In the genomic region with DNA sequence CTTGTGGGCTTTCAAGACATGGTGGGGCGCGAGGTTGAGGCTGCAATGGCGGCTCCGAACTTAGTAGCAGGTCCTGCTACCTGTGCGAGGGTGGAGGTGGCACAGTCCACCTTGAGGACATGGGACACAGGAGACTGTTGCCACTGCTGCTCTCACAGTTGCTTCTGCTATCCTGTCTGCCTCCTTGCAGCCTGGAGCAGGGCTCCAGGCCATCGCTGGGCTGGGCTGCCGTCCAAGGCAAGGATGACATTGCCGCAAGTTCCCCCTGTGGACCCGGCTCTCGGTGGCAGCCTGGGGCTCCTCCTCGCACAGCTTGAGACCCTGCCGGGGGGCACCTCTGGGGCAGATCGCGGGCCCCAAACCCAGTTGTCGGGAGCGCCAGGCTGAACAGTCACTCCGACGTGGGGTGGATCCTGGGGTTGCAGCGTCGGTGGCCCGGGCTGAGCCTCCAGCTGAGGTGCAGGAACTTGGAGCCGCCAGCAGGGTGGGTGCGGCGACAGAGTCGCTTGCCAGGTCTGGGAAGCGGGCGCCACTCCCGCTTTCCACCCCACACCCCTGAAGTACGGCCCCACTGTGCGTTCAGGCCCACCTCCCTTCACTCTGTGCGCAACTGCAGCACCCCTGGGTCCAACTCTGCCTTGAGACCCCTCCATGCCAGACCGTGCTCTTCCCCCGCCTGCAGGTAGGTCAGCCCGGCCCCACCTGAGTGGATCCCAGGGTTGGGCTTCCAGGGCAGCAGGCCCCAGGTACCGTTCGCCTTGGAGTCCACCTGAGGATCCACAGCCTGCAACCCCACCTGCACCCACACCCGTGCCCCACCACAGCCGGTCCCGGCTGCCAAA, we compare ENCODE assay signal across 14 cellular contexts.
"Had no signal": no experiment of that assay in that cellular context is flagged by ENCODE, and none has a peak within 500 bp of the region (broad histone marks: within the 10 kb centered on the region; RNA-seq: fewer than 3 reads in every experiment).

No MANE protein-coding gene starts in this region.

- H3K9me3 Mint-ChIP-seq: activated naive CD4-positive, alpha-beta T cell treated with anti-CD3 and anti-CD28 coated beads, Interleukin-2, amount 50 U/mL, for 24 hours; central memory CD8-positive, alpha-beta T cell; memory B cell; nephron had no signal

- H3K4me1 ChIP-seq: thyroid gland had no signal

- ATAC-seq: left lobe of liver had no signal

- H3K4me3 ChIP-seq: thyroid gland had no signal

- H3K27me3 ChIP-seq: thyroid gland had no signal

- H3K4me1 Mint-ChIP-seq: activated naive CD4-positive, alpha-beta T cell treated with anti-CD3 and anti-CD28 coated beads, Interleukin-2, amount 50 U/mL, for 24 hours; central memory CD8-positive, alpha-beta T cell; memory B cell had no signal

- H3K4me3 Mint-ChIP-seq: activated naive CD4-positive, alpha-beta T cell treated with anti-CD3 and anti-CD28 coated beads, Interleukin-2, amount 50 U/mL, for 24 hours; brain; central memory CD8-positive, alpha-beta T cell; dendritic cell treated with granulocyte-macrophage colony-stimulating factor and Interleukin-4, amounts not matched to agents 40 ng/mL and 50 ng/mL, for 4 days; memory B cell; nephron had no signal

- H3K27ac Mint-ChIP-seq: activated naive CD4-positive, alpha-beta T cell treated with anti-CD3 and anti-CD28 coated beads, Interleukin-2, amount 50 U/mL, for 24 hours; dendritic cell treated with granulocyte-macrophage colony-stimulating factor and Interleukin-4, amounts not matched to agents 40 ng/mL and 50 ng/mL, for 4 days; memory B cell had no signal

- H3K27me3 Mint-ChIP-seq: activated naive CD4-positive, alpha-beta T cell treated with anti-CD3 and anti-CD28 coated beads, Interleukin-2, amount 50 U/mL, for 24 hours; brain; central memory CD8-positive, alpha-beta T cell; dendritic cell treated with granulocyte-macrophage colony-stimulating factor and Interleukin-4, amounts not matched to agents 40 ng/mL and 50 ng/mL, for 4 days; memory B cell had no signal

- H3K27ac ChIP-seq: thyroid gland had no signal

- H3K9me3 ChIP-seq: thyroid gland had no signal

- H3K36me3 ChIP-seq: thyroid gland had no signal

- DNase-seq: activated CD4-positive, alpha-beta T cell treated with anti-CD3 and anti-CD28 coated beads, Interleukin-2, amount 50 U/mL, for 4 hours; activated CD4-positive, CD25-positive, alpha-beta regulatory T cell; activated T-cell treated with anti-CD3 and anti-CD28 coated beads, Interleukin-2, amount 50 U/mL, for 1 hour; amniotic stem cell; erythroblast; stimulated activated CD4-positive, alpha-beta T cell treated with anti-CD3 and anti-CD28 coated beads, Interleukin-4, amount 100 ng/mL, for 1 hour; thyroid gland had no signal
